Comparison of ENCODE assay signal across 1 cellular context in the genomic region with DNA sequence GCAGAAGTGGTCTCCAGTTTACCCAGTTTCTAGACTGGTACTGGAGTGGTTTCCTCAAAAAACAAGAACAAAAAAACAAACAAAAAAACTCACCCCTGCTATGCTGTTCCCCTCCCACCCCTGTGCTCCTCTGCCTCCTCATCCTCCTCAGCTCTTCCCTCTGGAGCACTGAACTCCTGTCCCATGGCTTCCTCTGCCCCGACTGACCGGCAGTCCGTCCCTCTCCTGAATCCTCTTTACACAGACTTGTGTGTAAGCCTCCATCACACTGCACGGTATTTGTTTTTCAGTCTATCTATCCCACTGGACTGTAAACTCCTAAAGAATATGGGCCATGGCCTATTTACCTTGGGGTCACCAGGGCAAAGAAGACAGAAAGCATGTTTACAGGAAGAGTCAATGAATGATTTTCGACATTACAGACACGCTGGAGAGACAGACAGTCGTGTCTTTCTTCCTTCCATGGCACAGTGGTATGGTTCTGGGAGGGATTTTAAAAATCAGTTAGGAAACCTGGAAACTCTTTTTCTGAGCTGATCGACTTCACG.
TF ChIP-seq lines count a peak whose summit lies in the region.

No MANE protein-coding gene starts in this region.

TF ChIP-seq in HepG2, 621 proteins besides CTCF, POLR2A, EP300 and RAD21 (continued from another document and continues in another):
- TF ChIP-seq ZNF883 (CRISPR knock-in tag; IDR thresholded peaks at IDR 0.05; ENCODE audit: not compliant biosample characterization) (no peak), SETDB1 (CRISPR knock-in tag; IDR thresholded peaks at IDR 0.05; ENCODE audit: borderline replicate concordance) (no peak), ZNF616 (CRISPR knock-in tag; IDR thresholded peaks at IDR 0.05; ENCODE audit: low read depth) (no peak), SAP130 (CRISPR knock-in tag; IDR thresholded peaks at IDR 0.05; ENCODE audit: low read depth) (peak; percentile 30; the same call in 1 of the 2 replicates), NFRKB (IDR thresholded peaks at IDR 0.05) (no peak), ISL2 (CRISPR knock-in tag; IDR thresholded peaks at IDR 0.05) (no peak), ZNF589 (CRISPR knock-in tag; conservative IDR thresholded peaks at IDR 0.05) (no peak), ZNF547 (CRISPR knock-in tag; IDR thresholded peaks at IDR 0.05) (no peak), SRSF9 (IDR thresholded peaks at IDR 0.05; ENCODE audit: borderline replicate concordance, insufficient read depth, low read depth, low read length, poor library complexity, severe bottlenecking) (no peak), KAT7 (CRISPR knock-in tag; IDR thresholded peaks at IDR 0.05; ENCODE audit: borderline replicate concordance) (no peak), ZSCAN29 (CRISPR knock-in tag; conservative IDR thresholded peaks at IDR 0.05) (no peak), SNRNP70 (IDR thresholded peaks at IDR 0.05; ENCODE audit: low read depth, low read length) (no peak), HNF4G (IDR thresholded peaks at IDR 0.05; ENCODE audit: borderline replicate concordance, low read depth, low read length) (0 out of 2 replicates have a peak, but pooled peaks have one; percentile 9), HNF4G (CRISPR knock-in tag; IDR thresholded peaks at IDR 0.05; ENCODE audit: borderline replicate concordance, low read depth) (no peak; the same call in 1 of the 2 replicates), ZNF256 (CRISPR knock-in tag; conservative IDR thresholded peaks at IDR 0.05) (no peak), ZNF296 (CRISPR knock-in tag; conservative IDR thresholded peaks at IDR 0.05) (no peak), CC2D1A (CRISPR knock-in tag; IDR thresholded peaks at IDR 0.05) (no peak), ZNF468 (CRISPR knock-in tag; IDR thresholded peaks at IDR 0.05) (no peak), ZNF33A (CRISPR knock-in tag; IDR thresholded peaks at IDR 0.05; ENCODE audit: borderline replicate concordance) (no peak), ZMYM3 (CRISPR knock-in tag; IDR thresholded peaks at IDR 0.05) (peak; percentile 37; the same call in 1 of the 2 replicates), ZNF749 (CRISPR knock-in tag; IDR thresholded peaks at IDR 0.05; ENCODE audit: borderline replicate concordance) (no peak), KLF9 (CRISPR knock-in tag; IDR thresholded peaks at IDR 0.05; ENCODE audit: low read depth) (no peak), ZNF44 (CRISPR knock-in tag; IDR thresholded peaks at IDR 0.05) (no peak), ZNF761 (CRISPR knock-in tag; conservative IDR thresholded peaks at IDR 0.05) (no peak), FOXM1 (CRISPR knock-in tag; IDR thresholded peaks at IDR 0.05) (no peak), ZSCAN31 (CRISPR knock-in tag; IDR thresholded peaks at IDR 0.05; ENCODE audit: low read depth) (no peak), ZNF564 (CRISPR knock-in tag; IDR thresholded peaks at IDR 0.05) (no peak), HNRNPK (IDR thresholded peaks at IDR 0.05; ENCODE audit: low read depth, low read length, poor library complexity, severe bottlenecking) (no peak), ZNF33B (CRISPR knock-in tag; IDR thresholded peaks at IDR 0.05) (no peak), GZF1 (CRISPR knock-in tag; IDR thresholded peaks at IDR 0.05) (no peak), CREB1 (IDR thresholded peaks at IDR 0.05) (no peak), CREB1 (CRISPR knock-in tag; IDR thresholded peaks at IDR 0.05) (peak; percentile 39; the same call in 1 of the 2 replicates), SCMH1 (CRISPR knock-in tag; IDR thresholded peaks at IDR 0.05; ENCODE audit: borderline replicate concordance) (no peak), THAP11 (CRISPR knock-in tag; IDR thresholded peaks at IDR 0.05) (peak; percentile 42; the same call in 1 of the 2 replicates), ZNF713 (CRISPR knock-in tag; IDR thresholded peaks at IDR 0.05) (no peak), ZBTB38 (CRISPR knock-in tag; IDR thresholded peaks at IDR 0.05) (no peak), RFX3 (CRISPR knock-in tag; IDR thresholded peaks at IDR 0.05) (no peak), HOXA5 (CRISPR knock-in tag; IDR thresholded peaks at IDR 0.05) (no peak), MEIS1 (CRISPR knock-in tag; IDR thresholded peaks at IDR 0.05; ENCODE audit: borderline replicate concordance) (no peak), ZNF737 (CRISPR knock-in tag; IDR thresholded peaks at IDR 0.05; ENCODE audit: borderline replicate concordance) (no peak), SMYD3 (CRISPR knock-in tag; IDR thresholded peaks at IDR 0.05) (no peak), ZNF530 (CRISPR knock-in tag; IDR thresholded peaks at IDR 0.05; ENCODE audit: low read depth) (no peak), XRCC5 (optimal IDR thresholded peaks at IDR 0.05; ENCODE audit: low read length) (no peak), ZNF234 (CRISPR knock-in tag; conservative IDR thresholded peaks at IDR 0.05) (no peak), ZNF768 (CRISPR knock-in tag; IDR thresholded peaks at IDR 0.05) (no peak), TSC22D2 (CRISPR knock-in tag; IDR thresholded peaks at IDR 0.05; ENCODE audit: borderline replicate concordance) (no peak), ARNTL (CRISPR knock-in tag; IDR thresholded peaks at IDR 0.05) (no peak), SIN3A (IDR thresholded peaks at IDR 0.05; ENCODE audit: borderline replicate concordance, low read depth, low read length) (no peak), GTF3A (CRISPR knock-in tag; conservative IDR thresholded peaks at IDR 0.05) (no peak), RCOR2 (CRISPR knock-in tag; IDR thresholded peaks at IDR 0.05) (peak; percentile 55; the same call in 1 of the 2 replicates), NFIC (IDR thresholded peaks at IDR 0.05; ENCODE audit: low read length) (peak; percentile 59; the same call in 1 of the 2 replicates), IKZF4 (CRISPR knock-in tag; IDR thresholded peaks at IDR 0.05; ENCODE audit: borderline replicate concordance, low read depth, not compliant biosample characterization) (no peak)
- TF ChIP-seq, protein P1, sequence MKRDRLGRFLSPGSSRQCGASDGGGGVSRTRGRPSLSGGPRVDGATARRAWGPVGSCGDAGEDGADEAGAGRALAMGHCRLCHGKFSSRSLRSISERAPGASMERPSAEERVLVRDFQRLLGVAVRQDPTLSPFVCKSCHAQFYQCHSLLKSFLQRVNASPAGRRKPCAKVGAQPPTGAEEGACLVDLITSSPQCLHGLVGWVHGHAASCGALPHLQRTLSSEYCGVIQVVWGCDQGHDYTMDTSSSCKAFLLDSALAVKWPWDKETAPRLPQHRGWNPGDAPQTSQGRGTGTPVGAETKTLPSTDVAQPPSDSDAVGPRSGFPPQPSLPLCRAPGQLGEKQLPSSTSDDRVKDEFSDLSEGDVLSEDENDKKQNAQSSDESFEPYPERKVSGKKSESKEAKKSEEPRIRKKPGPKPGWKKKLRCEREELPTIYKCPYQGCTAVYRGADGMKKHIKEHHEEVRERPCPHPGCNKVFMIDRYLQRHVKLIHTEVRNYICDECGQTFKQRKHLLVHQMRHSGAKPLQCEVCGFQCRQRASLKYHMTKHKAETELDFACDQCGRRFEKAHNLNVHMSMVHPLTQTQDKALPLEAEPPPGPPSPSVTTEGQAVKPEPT (CRISPR knock-in tag; IDR thresholded peaks at IDR 0.05; ENCODE audit: low read depth): no peak
- TF ChIP-seq, protein P2, sequence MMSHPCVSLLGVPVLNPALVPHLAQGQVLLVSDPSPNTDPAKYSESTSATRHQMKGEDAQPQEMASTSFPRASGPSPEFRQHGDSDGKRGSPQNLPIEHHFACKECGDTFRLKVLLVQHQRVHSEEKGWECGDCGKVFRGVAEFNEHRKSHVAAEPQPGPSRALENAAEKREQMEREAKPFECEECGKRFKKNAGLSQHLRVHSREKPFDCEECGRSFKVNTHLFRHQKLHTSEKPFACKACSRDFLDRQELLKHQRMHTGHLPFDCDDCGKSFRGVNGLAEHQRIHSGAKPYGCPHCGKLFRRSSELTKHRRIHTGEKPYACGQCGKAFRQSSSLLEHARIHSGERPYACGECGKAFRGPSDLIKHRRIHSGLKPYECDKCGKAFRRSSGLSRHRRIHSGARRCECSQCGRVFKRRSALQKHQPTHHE (CRISPR knock-in tag; IDR thresholded peaks at IDR 0.05; ENCODE audit: borderline replicate concordance): no peak
- TF ChIP-seq, protein P3, sequence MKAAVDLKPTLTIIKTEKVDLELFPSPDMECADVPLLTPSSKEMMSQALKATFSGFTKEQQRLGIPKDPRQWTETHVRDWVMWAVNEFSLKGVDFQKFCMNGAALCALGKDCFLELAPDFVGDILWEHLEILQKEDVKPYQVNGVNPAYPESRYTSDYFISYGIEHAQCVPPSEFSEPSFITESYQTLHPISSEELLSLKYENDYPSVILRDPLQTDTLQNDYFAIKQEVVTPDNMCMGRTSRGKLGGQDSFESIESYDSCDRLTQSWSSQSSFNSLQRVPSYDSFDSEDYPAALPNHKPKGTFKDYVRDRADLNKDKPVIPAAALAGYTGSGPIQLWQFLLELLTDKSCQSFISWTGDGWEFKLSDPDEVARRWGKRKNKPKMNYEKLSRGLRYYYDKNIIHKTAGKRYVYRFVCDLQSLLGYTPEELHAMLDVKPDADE (CRISPR knock-in tag; IDR thresholded peaks at IDR 0.05): no peak
- TF ChIP-seq, protein P4, sequence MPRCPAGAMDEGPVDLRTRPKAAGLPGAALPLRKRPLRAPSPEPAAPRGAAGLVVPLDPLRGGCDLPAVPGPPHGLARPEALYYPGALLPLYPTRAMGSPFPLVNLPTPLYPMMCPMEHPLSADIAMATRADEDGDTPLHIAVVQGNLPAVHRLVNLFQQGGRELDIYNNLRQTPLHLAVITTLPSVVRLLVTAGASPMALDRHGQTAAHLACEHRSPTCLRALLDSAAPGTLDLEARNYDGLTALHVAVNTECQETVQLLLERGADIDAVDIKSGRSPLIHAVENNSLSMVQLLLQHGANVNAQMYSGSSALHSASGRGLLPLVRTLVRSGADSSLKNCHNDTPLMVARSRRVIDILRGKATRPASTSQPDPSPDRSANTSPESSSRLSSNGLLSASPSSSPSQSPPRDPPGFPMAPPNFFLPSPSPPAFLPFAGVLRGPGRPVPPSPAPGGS (CRISPR knock-in tag; IDR thresholded peaks at IDR 0.05): no peak
- TF ChIP-seq, protein P5, sequence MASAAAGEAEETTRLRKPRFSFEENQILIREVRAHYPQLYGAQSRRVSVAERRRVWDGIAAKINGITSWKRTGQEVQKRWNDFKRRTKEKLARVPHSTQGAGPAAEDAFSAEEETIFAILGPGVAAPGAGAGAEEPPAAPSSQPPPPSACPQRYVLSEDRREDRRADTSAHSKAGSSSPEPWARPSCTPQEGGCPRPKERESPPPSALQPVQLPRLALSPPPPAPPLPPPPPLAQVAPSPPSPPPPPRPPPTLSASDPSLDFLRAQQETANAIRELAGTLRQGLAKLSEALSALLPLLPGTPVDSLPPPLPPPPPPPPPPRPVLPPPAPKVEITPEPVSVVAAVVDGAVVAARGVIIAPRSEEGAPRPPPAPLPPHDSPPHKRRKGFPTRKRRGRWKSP (CRISPR knock-in tag; IDR thresholded peaks at IDR 0.05): no peak
- TF ChIP-seq, protein P6, sequence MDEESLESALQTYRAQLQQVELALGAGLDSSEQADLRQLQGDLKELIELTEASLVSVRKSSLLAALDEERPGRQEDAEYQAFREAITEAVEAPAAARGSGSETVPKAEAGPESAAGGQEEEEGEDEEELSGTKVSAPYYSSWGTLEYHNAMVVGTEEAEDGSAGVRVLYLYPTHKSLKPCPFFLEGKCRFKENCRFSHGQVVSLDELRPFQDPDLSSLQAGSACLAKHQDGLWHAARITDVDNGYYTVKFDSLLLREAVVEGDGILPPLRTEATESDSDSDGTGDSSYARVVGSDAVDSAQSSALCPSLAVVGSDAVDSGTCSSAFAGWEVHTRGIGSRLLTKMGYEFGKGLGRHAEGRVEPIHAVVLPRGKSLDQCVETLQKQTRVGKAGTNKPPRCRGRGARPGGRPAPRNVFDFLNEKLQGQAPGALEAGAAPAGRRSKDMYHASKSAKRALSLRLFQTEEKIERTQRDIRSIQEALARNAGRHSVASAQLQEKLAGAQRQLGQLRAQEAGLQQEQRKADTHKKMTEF (CRISPR knock-in tag; IDR thresholded peaks at IDR 0.05): 0 out of 2 replicates have a peak, but pooled peaks have one; percentile 33
- TF ChIP-seq, protein P7, sequence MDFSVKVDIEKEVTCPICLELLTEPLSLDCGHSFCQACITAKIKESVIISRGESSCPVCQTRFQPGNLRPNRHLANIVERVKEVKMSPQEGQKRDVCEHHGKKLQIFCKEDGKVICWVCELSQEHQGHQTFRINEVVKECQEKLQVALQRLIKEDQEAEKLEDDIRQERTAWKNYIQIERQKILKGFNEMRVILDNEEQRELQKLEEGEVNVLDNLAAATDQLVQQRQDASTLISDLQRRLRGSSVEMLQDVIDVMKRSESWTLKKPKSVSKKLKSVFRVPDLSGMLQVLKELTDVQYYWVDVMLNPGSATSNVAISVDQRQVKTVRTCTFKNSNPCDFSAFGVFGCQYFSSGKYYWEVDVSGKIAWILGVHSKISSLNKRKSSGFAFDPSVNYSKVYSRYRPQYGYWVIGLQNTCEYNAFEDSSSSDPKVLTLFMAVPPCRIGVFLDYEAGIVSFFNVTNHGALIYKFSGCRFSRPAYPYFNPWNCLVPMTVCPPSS (IDR thresholded peaks at IDR 0.05): no peak
- TF ChIP-seq, protein P8, sequence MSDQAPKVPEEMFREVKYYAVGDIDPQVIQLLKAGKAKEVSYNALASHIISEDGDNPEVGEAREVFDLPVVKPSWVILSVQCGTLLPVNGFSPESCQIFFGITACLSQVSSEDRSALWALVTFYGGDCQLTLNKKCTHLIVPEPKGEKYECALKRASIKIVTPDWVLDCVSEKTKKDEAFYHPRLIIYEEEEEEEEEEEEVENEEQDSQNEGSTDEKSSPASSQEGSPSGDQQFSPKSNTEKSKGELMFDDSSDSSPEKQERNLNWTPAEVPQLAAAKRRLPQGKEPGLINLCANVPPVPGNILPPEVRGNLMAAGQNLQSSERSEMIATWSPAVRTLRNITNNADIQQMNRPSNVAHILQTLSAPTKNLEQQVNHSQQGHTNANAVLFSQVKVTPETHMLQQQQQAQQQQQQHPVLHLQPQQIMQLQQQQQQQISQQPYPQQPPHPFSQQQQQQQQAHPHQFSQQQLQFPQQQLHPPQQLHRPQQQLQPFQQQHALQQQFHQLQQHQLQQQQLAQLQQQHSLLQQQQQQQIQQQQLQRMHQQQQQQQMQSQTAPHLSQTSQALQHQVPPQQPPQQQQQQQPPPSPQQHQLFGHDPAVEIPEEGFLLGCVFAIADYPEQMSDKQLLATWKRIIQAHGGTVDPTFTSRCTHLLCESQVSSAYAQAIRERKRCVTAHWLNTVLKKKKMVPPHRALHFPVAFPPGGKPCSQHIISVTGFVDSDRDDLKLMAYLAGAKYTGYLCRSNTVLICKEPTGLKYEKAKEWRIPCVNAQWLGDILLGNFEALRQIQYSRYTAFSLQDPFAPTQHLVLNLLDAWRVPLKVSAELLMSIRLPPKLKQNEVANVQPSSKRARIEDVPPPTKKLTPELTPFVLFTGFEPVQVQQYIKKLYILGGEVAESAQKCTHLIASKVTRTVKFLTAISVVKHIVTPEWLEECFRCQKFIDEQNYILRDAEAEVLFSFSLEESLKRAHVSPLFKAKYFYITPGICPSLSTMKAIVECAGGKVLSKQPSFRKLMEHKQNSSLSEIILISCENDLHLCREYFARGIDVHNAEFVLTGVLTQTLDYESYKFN (CRISPR knock-in tag; conservative IDR thresholded peaks at IDR 0.05): peak; percentile 74
- TF ChIP-seq, protein P9, sequence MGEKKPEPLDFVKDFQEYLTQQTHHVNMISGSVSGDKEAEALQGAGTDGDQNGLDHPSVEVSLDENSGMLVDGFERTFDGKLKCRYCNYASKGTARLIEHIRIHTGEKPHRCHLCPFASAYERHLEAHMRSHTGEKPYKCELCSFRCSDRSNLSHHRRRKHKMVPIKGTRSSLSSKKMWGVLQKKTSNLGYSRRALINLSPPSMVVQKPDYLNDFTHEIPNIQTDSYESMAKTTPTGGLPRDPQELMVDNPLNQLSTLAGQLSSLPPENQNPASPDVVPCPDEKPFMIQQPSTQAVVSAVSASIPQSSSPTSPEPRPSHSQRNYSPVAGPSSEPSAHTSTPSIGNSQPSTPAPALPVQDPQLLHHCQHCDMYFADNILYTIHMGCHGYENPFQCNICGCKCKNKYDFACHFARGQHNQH (CRISPR knock-in tag; IDR thresholded peaks at IDR 0.05): no peak
